In the genomic region with DNA sequence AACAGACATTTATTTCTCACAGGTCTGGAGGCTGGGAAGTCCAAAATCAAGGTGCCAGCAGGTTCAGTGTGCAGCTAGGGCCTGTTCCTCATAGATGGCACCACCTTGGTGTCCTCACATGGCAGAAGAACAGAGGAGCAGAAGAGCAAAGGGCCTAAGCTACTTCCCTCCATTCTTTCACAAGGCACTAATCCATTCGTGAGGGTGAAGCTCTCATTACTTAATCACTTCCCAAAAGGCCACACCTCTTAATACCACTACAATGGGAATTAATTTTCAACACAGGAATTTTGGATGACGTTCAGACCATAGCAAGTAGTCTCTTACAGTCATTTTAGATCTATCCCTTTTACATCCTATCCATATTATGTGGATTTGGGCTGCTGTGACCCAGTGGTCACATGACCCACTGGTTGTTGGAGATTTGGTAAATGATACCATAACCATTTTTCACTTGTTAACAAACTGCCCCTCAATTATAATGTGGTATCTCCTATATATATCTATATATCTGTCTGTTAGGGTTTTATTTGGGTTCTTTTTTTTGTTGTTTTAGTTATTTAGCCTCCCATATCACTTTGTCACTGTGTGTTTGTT, we compare ENCODE assay signal across 22 cellular contexts.
"Had no signal": no experiment of that assay in that cellular context is flagged by ENCODE, and none has a peak within 500 bp of the region (broad histone marks: within the 10 kb centered on the region; RNA-seq: fewer than 3 reads in every experiment).

No MANE protein-coding gene starts in this region.

- H3K36me3 Mint-ChIP-seq: activated CD8-positive, alpha-beta memory T cell treated with anti-CD3 and anti-CD28 coated beads, Interleukin-2, amount 10 ng/mL, durations not matched to agents 7 days and 5 days; activated naive CD8-positive, alpha-beta T cell treated with anti-CD3 and anti-CD28 coated beads, Interleukin-2, amount 10 ng/mL, durations not matched to agents 7 days and 5 days had no signal

- DNase-seq: activated B cell treated with CpG ODN at 0.5 μM for 24 hours; activated CD4-positive, alpha-beta memory T cell treated with anti-CD3 and anti-CD28 coated beads, Interleukin-2, amount 10 ng/mL, durations not matched to agents 7 days and 5 days; activated CD4-positive, alpha-beta T cell treated with anti-CD3 and anti-CD28 coated beads for 48 hours; activated CD8-positive, alpha-beta memory T cell treated with anti-CD3 and anti-CD28 coated beads, Interleukin-2, amount 10 ng/mL, durations not matched to agents 7 days and 5 days; activated naive CD4-positive, alpha-beta T cell treated with Interleukin-2 at 50 U/mL for 16 hours; activated naive CD8-positive, alpha-beta T cell treated with anti-CD3 and anti-CD28 coated beads, Interleukin-2, amount 10 ng/mL, durations not matched to agents 7 days and 5 days; activated T-cell treated with anti-CD3 and anti-CD28 coated beads, Interleukin-2, amount 50 U/mL, for 1 hour; brain microvascular endothelial cell; central memory CD4-positive, alpha-beta T cell; colonic mucosa; gastrocnemius medialis; head of caudate nucleus; lower lobe of right lung; nephron progenitor cell; occipital lobe; stimulated activated CD4-positive, alpha-beta T cell treated with anti-CD3 and anti-CD28 coated beads, Interleukin-12 subunit alpha, Interleukin-12 subunit beta, amount 100 ng/mL, for 4 hours; stimulated activated naive CD8-positive, alpha-beta T cell treated with anti-CD3 and anti-CD28 coated beads, Interleukin-15, amount 100 ng/mL, for 72 hours; upper lobe of left lung had no signal

- H3K36me3 ChIP-seq: brain microvascular endothelial cell, colonic mucosa, gastrocnemius medialis, lower lobe of right lung, upper lobe of left lung had no signal

- H3K4me3 ChIP-seq: colonic mucosa, gastrocnemius medialis, lower lobe of right lung, upper lobe of left lung had no signal

- ATAC-seq: activated T-helper 17 cell treated with anti-CD3 and anti-CD28 coated beads, Interleukin-2, amount 50 U/mL, for 72 hours; gastrocnemius medialis; lower lobe of right lung; stimulated activated naive CD8-positive, alpha-beta T cell treated with anti-CD3 and anti-CD28 coated beads, Interleukin-15, amount 100 ng/mL, for 72 hours had no signal

- H3K4me1 ChIP-seq: colonic mucosa, lower lobe of right lung had no signal

- H3K9me3 Mint-ChIP-seq: activated CD4-positive, alpha-beta memory T cell treated with anti-CD3 and anti-CD28 coated beads, Interleukin-2, amount 10 ng/mL, durations not matched to agents 7 days and 5 days; activated T-helper 17 cell treated with anti-CD3 and anti-CD28 coated beads, Interleukin-2, amount 50 U/mL, for 72 hours; stimulated activated naive CD8-positive, alpha-beta T cell treated with anti-CD3 and anti-CD28 coated beads, Interleukin-15, amount 100 ng/mL, for 72 hours; T-helper 2 cell treated with Interferon-gamma antibody and Interleukin-4, amounts not matched to agents 5 μg/mL and 100 μg/mL, for 36 hours had no signal

- H3K27me3 Mint-ChIP-seq: activated B cell treated with CpG ODN at 0.5 μM for 24 hours; activated CD4-positive, alpha-beta memory T cell treated with anti-CD3 and anti-CD28 coated beads, Interleukin-2, amount 10 ng/mL, durations not matched to agents 7 days and 5 days; activated CD8-positive, alpha-beta memory T cell treated with anti-CD3 and anti-CD28 coated beads, Interleukin-2, amount 10 ng/mL, durations not matched to agents 7 days and 5 days; activated naive CD8-positive, alpha-beta T cell treated with anti-CD3 and anti-CD28 coated beads, Interleukin-2, amount 10 ng/mL, durations not matched to agents 7 days and 5 days; activated T-helper 17 cell treated with anti-CD3 and anti-CD28 coated beads, Interleukin-2, amount 50 U/mL, for 72 hours; progenitor cell of endocrine pancreas; stimulated activated naive CD8-positive, alpha-beta T cell treated with anti-CD3 and anti-CD28 coated beads, Interleukin-15, amount 100 ng/mL, for 72 hours had no signal

- H3K4me3 Mint-ChIP-seq: activated CD4-positive, alpha-beta memory T cell treated with anti-CD3 and anti-CD28 coated beads, Interleukin-2, amount 10 ng/mL, durations not matched to agents 7 days and 5 days; activated CD8-positive, alpha-beta memory T cell treated with anti-CD3 and anti-CD28 coated beads, Interleukin-2, amount 10 ng/mL, durations not matched to agents 7 days and 5 days; activated naive CD8-positive, alpha-beta T cell treated with anti-CD3 and anti-CD28 coated beads, Interleukin-2, amount 10 ng/mL, durations not matched to agents 7 days and 5 days; activated T-helper 17 cell treated with anti-CD3 and anti-CD28 coated beads, Interleukin-2, amount 50 U/mL, for 72 hours; mesothelial cell of epicardium; nephron progenitor cell; stimulated activated naive CD8-positive, alpha-beta T cell treated with anti-CD3 and anti-CD28 coated beads, Interleukin-15, amount 100 ng/mL, for 72 hours; T-helper 2 cell treated with Interferon-gamma antibody and Interleukin-4, amounts not matched to agents 5 μg/mL and 100 μg/mL, for 36 hours had no signal

- H3K27ac Mint-ChIP-seq: activated B cell treated with CpG ODN at 0.5 μM for 24 hours; activated CD4-positive, alpha-beta memory T cell treated with anti-CD3 and anti-CD28 coated beads, Interleukin-2, amount 10 ng/mL, durations not matched to agents 7 days and 5 days; activated CD8-positive, alpha-beta memory T cell treated with anti-CD3 and anti-CD28 coated beads, Interleukin-2, amount 10 ng/mL, durations not matched to agents 7 days and 5 days; activated naive CD8-positive, alpha-beta T cell treated with anti-CD3 and anti-CD28 coated beads, Interleukin-2, amount 10 ng/mL, durations not matched to agents 7 days and 5 days; activated T-helper 17 cell treated with anti-CD3 and anti-CD28 coated beads, Interleukin-2, amount 50 U/mL, for 72 hours; mesothelial cell of epicardium; progenitor cell of endocrine pancreas; T-helper 2 cell treated with Interferon-gamma antibody and Interleukin-4, amounts not matched to agents 5 μg/mL and 100 μg/mL, for 36 hours had no signal

- H3K27me3 ChIP-seq: brain microvascular endothelial cell, colonic mucosa, gastrocnemius medialis, upper lobe of left lung had no signal

- H3K27ac ChIP-seq: brain microvascular endothelial cell, colonic mucosa, gastrocnemius medialis, lower lobe of right lung, upper lobe of left lung had no signal

- H3K9me3 ChIP-seq: colonic mucosa, gastrocnemius medialis, lower lobe of right lung, upper lobe of left lung had no signal
